Comparison of ENCODE assay signal across 18 cellular contexts in genomic region chr20:12255571-12255970, GRCh38.
"Had no signal": no experiment of that assay in that cellular context is flagged by ENCODE, and none has a peak within 500 bp of the region (broad histone marks: within the 10 kb centered on the region; RNA-seq: fewer than 3 reads in every experiment).

No MANE protein-coding gene starts in this region.

- H3K27ac Mint-ChIP-seq: activated CD8-positive, alpha-beta T cell treated with anti-CD3 and anti-CD28 coated beads for 36 hours; activated naive CD4-positive, alpha-beta T cell treated with anti-CD3 and anti-CD28 coated beads, Interleukin-2, amount 10 ng/mL, durations not matched to agents 7 days and 5 days; activated T-helper 1 cell treated with anti-CD3 and anti-CD28 coated beads, Interleukin-12 subunit alpha, Interleukin-12 subunit beta, Interleukin-2, Interleukin-4 antibody, amounts not matched to agents 30 ng/mL and 10 ng/mL and 1 ng/mL, durations not matched to agents 14 hours and 24 hours and 36 hours; endodermal cell; stimulated activated naive CD8-positive, alpha-beta T cell treated with anti-CD3 and anti-CD28 coated beads, Interleukin-15, amount 100 ng/mL, for 72 hours had no signal

- H3K4me1 ChIP-seq: adrenal gland, heart right ventricle, left lung had no signal

- H3K4me3 Mint-ChIP-seq: activated CD8-positive, alpha-beta T cell treated with anti-CD3 and anti-CD28 coated beads for 36 hours; activated naive CD4-positive, alpha-beta T cell treated with anti-CD3 and anti-CD28 coated beads, Interleukin-2, amount 10 ng/mL, durations not matched to agents 7 days and 5 days; activated T-helper 1 cell treated with anti-CD3 and anti-CD28 coated beads, Interleukin-12 subunit alpha, Interleukin-12 subunit beta, Interleukin-2, Interleukin-4 antibody, amounts not matched to agents 30 ng/mL and 10 ng/mL and 1 ng/mL, durations not matched to agents 14 hours and 24 hours and 36 hours; central memory CD8-positive, alpha-beta T cell; endodermal cell; stimulated activated naive CD8-positive, alpha-beta T cell treated with anti-CD3 and anti-CD28 coated beads, Interleukin-15, amount 100 ng/mL, for 72 hours had no signal

- H3K27me3 ChIP-seq: adrenal gland, heart right ventricle, left lung had no signal

- ATAC-seq: activated CD8-positive, alpha-beta T cell treated with anti-CD3 and anti-CD28 coated beads for 36 hours; heart right ventricle; left lung; stimulated activated naive CD8-positive, alpha-beta T cell treated with anti-CD3 and anti-CD28 coated beads, Interleukin-15, amount 100 ng/mL, for 72 hours had no signal

- H3K36me3 Mint-ChIP-seq: activated naive CD4-positive, alpha-beta T cell treated with anti-CD3 and anti-CD28 coated beads, Interleukin-2, amount 10 ng/mL, durations not matched to agents 7 days and 5 days had no signal

- H3K4me1 Mint-ChIP-seq: activated naive CD4-positive, alpha-beta T cell treated with anti-CD3 and anti-CD28 coated beads, Interleukin-2, amount 10 ng/mL, durations not matched to agents 7 days and 5 days; central memory CD8-positive, alpha-beta T cell; stimulated activated naive CD8-positive, alpha-beta T cell treated with anti-CD3 and anti-CD28 coated beads, Interleukin-15, amount 100 ng/mL, for 72 hours had no signal

- H3K4me3 ChIP-seq: adrenal gland, heart right ventricle, left lung, thoracic aorta had no signal

- H3K9me3 ChIP-seq: adrenal gland, thoracic aorta had no signal

- H3K9me3 Mint-ChIP-seq: endodermal cell had no signal

- H3K36me3 ChIP-seq: adrenal gland, heart right ventricle, left lung, thoracic aorta had no signal

- H3K27ac ChIP-seq: adrenal gland, heart right ventricle, left lung, thoracic aorta had no signal

- DNase-seq: activated CD8-positive, alpha-beta memory T cell treated with anti-CD3 and anti-CD28 coated beads, Interleukin-2, amount 50 U/mL, for 4 hours; activated CD8-positive, alpha-beta T cell treated with anti-CD3 and anti-CD28 coated beads for 36 hours; activated naive CD4-positive, alpha-beta T cell treated with anti-CD3 and anti-CD28 coated beads, Interleukin-2, amount 10 ng/mL, durations not matched to agents 7 days and 5 days; adrenal gland; dermis blood vessel endothelial cell; endodermal cell; erythroblast; heart right ventricle; islet precursor cell; left lung; mesendoderm; stimulated activated CD4-positive, alpha-beta T cell treated with anti-CD3 and anti-CD28 coated beads, Interleukin-4, amount 100 ng/mL, for 4 hours; stimulated activated naive CD8-positive, alpha-beta T cell treated with anti-CD3 and anti-CD28 coated beads, Interleukin-15, amount 100 ng/mL, for 72 hours; SW 1271; T-helper 9 cell had no signal

- H3K27me3 Mint-ChIP-seq: activated CD8-positive, alpha-beta T cell treated with anti-CD3 and anti-CD28 coated beads for 36 hours; activated naive CD4-positive, alpha-beta T cell treated with anti-CD3 and anti-CD28 coated beads, Interleukin-2, amount 10 ng/mL, durations not matched to agents 7 days and 5 days; central memory CD8-positive, alpha-beta T cell; stimulated activated naive CD8-positive, alpha-beta T cell treated with anti-CD3 and anti-CD28 coated beads, Interleukin-15, amount 100 ng/mL, for 72 hours had no signal
